ENCODE assay signal across 1 cellular context in the genomic region with DNA sequence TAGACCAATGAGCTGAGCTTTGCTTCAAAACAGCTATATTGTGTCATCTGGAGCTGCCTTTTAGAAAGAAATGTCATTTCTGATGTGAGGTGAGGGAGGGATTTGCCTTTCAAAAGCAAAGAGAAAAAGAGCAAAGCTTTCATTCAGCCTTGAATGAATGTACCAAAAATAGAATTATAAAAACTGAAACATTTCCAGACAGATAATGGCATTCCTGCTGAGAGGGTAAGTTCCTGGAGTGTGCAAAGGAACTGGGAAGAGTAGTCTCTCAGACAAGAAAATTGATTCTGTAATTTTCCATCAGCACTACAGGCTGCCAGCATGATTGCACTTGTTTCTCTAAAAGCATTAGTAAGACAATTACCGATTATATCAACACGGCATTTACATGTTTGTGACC.
TF ChIP-seq lines count a peak whose summit lies in the region.

No MANE protein-coding gene starts in this region.

TF ChIP-seq in GM23338, 12 proteins besides CTCF, POLR2A, EP300 and RAD21:
- TF ChIP-seq, protein P1, sequence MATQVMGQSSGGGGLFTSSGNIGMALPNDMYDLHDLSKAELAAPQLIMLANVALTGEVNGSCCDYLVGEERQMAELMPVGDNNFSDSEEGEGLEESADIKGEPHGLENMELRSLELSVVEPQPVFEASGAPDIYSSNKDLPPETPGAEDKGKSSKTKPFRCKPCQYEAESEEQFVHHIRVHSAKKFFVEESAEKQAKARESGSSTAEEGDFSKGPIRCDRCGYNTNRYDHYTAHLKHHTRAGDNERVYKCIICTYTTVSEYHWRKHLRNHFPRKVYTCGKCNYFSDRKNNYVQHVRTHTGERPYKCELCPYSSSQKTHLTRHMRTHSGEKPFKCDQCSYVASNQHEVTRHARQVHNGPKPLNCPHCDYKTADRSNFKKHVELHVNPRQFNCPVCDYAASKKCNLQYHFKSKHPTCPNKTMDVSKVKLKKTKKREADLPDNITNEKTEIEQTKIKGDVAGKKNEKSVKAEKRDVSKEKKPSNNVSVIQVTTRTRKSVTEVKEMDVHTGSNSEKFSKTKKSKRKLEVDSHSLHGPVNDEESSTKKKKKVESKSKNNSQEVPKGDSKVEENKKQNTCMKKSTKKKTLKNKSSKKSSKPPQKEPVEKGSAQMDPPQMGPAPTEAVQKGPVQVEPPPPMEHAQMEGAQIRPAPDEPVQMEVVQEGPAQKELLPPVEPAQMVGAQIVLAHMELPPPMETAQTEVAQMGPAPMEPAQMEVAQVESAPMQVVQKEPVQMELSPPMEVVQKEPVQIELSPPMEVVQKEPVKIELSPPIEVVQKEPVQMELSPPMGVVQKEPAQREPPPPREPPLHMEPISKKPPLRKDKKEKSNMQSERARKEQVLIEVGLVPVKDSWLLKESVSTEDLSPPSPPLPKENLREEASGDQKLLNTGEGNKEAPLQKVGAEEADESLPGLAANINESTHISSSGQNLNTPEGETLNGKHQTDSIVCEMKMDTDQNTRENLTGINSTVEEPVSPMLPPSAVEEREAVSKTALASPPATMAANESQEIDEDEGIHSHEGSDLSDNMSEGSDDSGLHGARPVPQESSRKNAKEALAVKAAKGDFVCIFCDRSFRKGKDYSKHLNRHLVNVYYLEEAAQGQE (IDR thresholded peaks at IDR 0.05; ENCODE audit: unreplicated experiment) = no peak
- TF ChIP-seq ZNF331 (CRISPR knock-in tag; IDR thresholded peaks at IDR 0.05; ENCODE audit: low read depth) = no peak
- TF ChIP-seq EZH2phosphoT487 (IDR thresholded peaks at IDR 0.05; ENCODE audit: unreplicated experiment) = no peak
- no peak for TF ChIP-seq STAT1 (IDR thresholded peaks at IDR 0.05; ENCODE audit: unreplicated experiment)
- TF ChIP-seq, protein P2, sequence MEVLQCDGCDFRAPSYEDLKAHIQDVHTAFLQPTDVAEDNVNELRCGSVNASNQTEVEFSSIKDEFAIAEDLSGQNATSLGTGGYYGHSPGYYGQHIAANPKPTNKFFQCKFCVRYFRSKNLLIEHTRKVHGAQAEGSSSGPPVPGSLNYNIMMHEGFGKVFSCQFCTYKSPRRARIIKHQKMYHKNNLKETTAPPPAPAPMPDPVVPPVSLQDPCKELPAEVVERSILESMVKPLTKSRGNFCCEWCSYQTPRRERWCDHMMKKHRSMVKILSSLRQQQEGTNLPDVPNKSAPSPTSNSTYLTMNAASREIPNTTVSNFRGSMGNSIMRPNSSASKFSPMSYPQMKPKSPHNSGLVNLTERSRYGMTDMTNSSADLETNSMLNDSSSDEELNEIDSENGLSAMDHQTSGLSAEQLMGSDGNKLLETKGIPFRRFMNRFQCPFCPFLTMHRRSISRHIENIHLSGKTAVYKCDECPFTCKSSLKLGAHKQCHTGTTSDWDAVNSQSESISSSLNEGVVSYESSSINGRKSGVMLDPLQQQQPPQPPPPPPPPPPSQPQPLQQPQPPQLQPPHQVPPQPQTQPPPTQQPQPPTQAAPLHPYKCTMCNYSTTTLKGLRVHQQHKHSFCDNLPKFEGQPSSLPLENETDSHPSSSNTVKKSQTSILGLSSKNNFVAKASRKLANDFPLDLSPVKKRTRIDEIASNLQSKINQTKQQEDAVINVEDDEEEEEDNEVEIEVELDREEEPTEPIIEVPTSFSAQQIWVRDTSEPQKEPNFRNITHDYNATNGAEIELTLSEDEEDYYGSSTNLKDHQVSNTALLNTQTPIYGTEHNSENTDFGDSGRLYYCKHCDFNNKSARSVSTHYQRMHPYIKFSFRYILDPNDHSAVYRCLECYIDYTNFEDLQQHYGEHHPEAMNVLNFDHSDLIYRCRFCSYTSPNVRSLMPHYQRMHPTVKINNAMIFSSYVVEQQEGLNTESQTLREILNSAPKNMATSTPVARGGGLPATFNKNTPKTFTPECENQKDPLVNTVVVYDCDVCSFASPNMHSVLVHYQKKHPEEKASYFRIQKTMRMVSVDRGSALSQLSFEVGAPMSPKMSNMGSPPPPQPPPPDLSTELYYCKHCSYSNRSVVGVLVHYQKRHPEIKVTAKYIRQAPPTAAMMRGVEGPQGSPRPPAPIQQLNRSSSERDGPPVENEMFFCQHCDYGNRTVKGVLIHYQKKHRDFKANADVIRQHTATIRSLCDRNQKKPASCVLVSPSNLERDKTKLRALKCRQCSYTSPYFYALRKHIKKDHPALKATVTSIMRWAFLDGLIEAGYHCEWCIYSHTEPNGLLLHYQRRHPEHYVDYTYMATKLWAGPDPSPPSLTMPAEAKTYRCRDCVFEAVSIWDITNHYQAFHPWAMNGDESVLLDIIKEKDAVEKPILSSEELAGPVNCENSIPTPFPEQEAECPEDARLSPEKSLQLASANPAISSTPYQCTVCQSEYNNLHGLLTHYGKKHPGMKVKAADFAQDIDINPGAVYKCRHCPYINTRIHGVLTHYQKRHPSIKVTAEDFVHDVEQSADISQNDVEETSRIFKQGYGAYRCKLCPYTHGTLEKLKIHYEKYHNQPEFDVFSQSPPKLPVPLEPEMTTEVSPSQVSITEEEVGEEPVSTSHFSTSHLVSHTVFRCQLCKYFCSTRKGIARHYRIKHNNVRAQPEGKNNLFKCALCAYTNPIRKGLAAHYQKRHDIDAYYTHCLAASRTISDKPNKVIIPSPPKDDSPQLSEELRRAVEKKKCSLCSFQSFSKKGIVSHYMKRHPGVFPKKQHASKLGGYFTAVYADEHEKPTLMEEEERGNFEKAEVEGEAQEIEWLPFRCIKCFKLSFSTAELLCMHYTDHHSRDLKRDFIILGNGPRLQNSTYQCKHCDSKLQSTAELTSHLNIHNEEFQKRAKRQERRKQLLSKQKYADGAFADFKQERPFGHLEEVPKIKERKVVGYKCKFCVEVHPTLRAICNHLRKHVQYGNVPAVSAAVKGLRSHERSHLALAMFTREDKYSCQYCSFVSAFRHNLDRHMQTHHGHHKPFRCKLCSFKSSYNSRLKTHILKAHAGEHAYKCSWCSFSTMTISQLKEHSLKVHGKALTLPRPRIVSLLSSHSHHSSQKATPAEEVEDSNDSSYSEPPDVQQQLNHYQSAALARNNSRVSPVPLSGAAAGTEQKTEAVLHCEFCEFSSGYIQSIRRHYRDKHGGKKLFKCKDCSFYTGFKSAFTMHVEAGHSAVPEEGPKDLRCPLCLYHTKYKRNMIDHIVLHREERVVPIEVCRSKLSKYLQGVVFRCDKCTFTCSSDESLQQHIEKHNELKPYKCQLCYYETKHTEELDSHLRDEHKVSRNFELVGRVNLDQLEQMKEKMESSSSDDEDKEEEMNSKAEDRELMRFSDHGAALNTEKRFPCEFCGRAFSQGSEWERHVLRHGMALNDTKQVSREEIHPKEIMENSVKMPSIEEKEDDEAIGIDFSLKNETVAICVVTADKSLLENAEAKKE (CRISPR knock-in tag; IDR thresholded peaks at IDR 0.05) = no peak
- TF ChIP-seq POLR2AphosphoS5 (IDR thresholded peaks at IDR 0.05; ENCODE audit: low read depth) = no peak
- TF ChIP-seq NANOG (IDR thresholded peaks at IDR 0.05; ENCODE audit: borderline replicate concordance) = no peak
- TF ChIP-seq ZNF114 (CRISPR knock-in tag; IDR thresholded peaks at IDR 0.05) = no peak
- no peak for TF ChIP-seq CREB1 (CRISPR knock-in tag; IDR thresholded peaks at IDR 0.05; ENCODE audit: low read depth)
- TF ChIP-seq JUNB (IDR thresholded peaks at IDR 0.05; ENCODE audit: unreplicated experiment) = no peak
- TF ChIP-seq, protein P3, sequence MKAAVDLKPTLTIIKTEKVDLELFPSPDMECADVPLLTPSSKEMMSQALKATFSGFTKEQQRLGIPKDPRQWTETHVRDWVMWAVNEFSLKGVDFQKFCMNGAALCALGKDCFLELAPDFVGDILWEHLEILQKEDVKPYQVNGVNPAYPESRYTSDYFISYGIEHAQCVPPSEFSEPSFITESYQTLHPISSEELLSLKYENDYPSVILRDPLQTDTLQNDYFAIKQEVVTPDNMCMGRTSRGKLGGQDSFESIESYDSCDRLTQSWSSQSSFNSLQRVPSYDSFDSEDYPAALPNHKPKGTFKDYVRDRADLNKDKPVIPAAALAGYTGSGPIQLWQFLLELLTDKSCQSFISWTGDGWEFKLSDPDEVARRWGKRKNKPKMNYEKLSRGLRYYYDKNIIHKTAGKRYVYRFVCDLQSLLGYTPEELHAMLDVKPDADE (IDR thresholded peaks at IDR 0.05) = no peak
- no peak for TF ChIP-seq EZH2 (IDR thresholded peaks at IDR 0.05; ENCODE audit: low read depth, unreplicated experiment)
